ENCODE assay signal across 8 cellular contexts in the genomic region with DNA sequence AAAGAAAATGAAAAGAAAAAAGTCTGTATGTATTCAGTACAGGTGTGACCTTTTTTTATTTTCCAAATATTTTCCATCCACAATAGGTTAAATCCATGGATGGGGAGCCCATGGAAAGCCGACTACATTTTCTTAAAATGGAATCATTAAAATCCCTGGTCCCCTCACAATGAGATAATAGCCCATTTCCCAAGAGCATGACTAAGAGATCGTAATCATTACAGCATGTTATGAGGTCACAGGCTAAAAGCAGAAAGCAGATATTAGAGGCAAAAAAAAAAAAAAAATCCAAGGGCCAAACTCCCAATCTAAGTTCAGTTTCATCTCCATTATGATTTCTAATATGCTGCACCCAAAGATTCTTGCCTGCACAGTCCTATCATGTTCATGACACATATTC. TPM values are rescaled to one million over a fixed set of nuclear protein-coding genes. Genes with fewer than 3 reads are reported as not detected.
DNase-seq lines count a peak whose midpoint lies in the region; ATAC-seq and TF ChIP-seq lines count a peak whose summit lies in the region.

No MANE protein-coding gene starts in this region.

- peak overlapping the region; percentile 89 for H3K27ac Mint-ChIP-seq in activated T-cell treated with anti-CD3 and anti-CD28 coated beads, Interleukin-2, amount 50 U/mL, for 72 hours

- H3K27ac ChIP-seq in Peyer's patch (peak overlapping the region; percentile 77 to 92 (median 83)), esophagus muscularis mucosa (replicated peaks in 1 of 4) (peak overlapping the region in 3 of 4 donors; percentile 2 to 70 (median 67)), suprapubic skin (peak overlapping the region; percentile 88)

- H3K36me3 ChIP-seq in Peyer's patch (no peaks in the 10 kb centered on the region), esophagus muscularis mucosa (no peaks in the 10 kb centered on the region), suprapubic skin (no peaks in the 10 kb centered on the region)

- WGBS in esophagus muscularis mucosa = 30% methylated on average over 2 of the region's 2 CpGs
- WGBS in suprapubic skin = 7% methylated on average over 2 of the region's 2 CpGs

- H3K27me3 ChIP-seq in Peyer's patch (no peaks in the 10 kb centered on the region), esophagus muscularis mucosa (no peaks in the 10 kb centered on the region), suprapubic skin (no peaks in the 10 kb centered on the region)

- no peaks in the 10 kb centered on the region for H3K9me3 Mint-ChIP-seq in activated T-cell treated with anti-CD3 and anti-CD28 coated beads, Interleukin-2, amount 50 U/mL, for 72 hours

- H3K4me1 Mint-ChIP-seq in activated T-cell treated with anti-CD3 and anti-CD28 coated beads, Interleukin-2, amount 50 U/mL, for 72 hours (ENCODE audit: low read depth) = peaks cover 92% of the 10 kb centered on the region

- peaks cover 4 to 7% of the 10 kb centered on the region in 2 donors for H3K36me3 Mint-ChIP-seq in activated T-cell treated with anti-CD3 and anti-CD28 coated beads, Interleukin-2, amount 50 U/mL, for 72 hours (ENCODE audit: insufficient read depth in 2 of 2)

- TF ChIP-seq CTCF in Peyer's patch (IDR thresholded peaks at IDR 0.05) (no peak), esophagus muscularis mucosa (IDR thresholded peaks at IDR 0.05) (no peak), suprapubic skin (IDR thresholded peaks at IDR 0.05) (no peak)

- H3K27me3 Mint-ChIP-seq in activated T-cell treated with anti-CD3 and anti-CD28 coated beads, Interleukin-2, amount 50 U/mL, for 72 hours (ENCODE audit: low read depth) = no peaks in the 10 kb centered on the region

- no peak for DNase-seq in activated T-cell treated with anti-CD3 and anti-CD28 coated beads, Interleukin-2, amount 50 U/mL, for 72 hours
- no peak for DNase-seq in activated T-cell treated with anti-CD3 and anti-CD28 coated beads, Interleukin-2, amount 50 U/mL, for 48 hours
- no peak for DNase-seq in Peyer's patch
- no peak for DNase-seq in esophagus muscularis mucosa (ENCODE audit: extremely low spot score)
- no peak for DNase-seq in suprapubic skin (ENCODE audit: low spot score in 2 of 2)

- H3K4me3 Mint-ChIP-seq in activated T-cell treated with anti-CD3 and anti-CD28 coated beads, Interleukin-2, amount 50 U/mL, for 72 hours = peak overlapping the region; percentile 83 to 90

- H3K4me1 ChIP-seq in Peyer's patch (peaks cover 0 to 58% (median 18%) of the 10 kb centered on the region in 4 donors), esophagus muscularis mucosa (peaks cover 49 to 68% (median 58%) of the 10 kb centered on the region in 4 donors), suprapubic skin (peaks cover 68% of the 10 kb centered on the region)

- no peak for TF ChIP-seq POLR2A in Peyer's patch (IDR thresholded peaks at IDR 0.05)
- TF ChIP-seq POLR2A in esophagus muscularis mucosa (IDR thresholded peaks at IDR 0.05; ENCODE audit: low read depth) = no peak
- TF ChIP-seq POLR2A in suprapubic skin (IDR thresholded peaks at IDR 0.05) = no peak

- intact Hi-C loops in esophagus muscularis mucosa (cut with DNase I) = no loop called here

- peak in 1 of 2 donors; percentile 20 for ATAC-seq in activated T-cell treated with anti-CD3 and anti-CD28 coated beads, Interleukin-2, amount 50 U/mL, for 72 hours (replicated peaks in 1 of 2)
- ATAC-seq in GM21737 (IDR thresholded peaks at IDR 0.05; ENCODE audit: unreplicated experiment) (no peak), HG02623 (IDR thresholded peaks at IDR 0.05; ENCODE audit: unreplicated experiment) (no peak), HG03457 (IDR thresholded peaks at IDR 0.05; ENCODE audit: unreplicated experiment) (no peak)

- H3K4me3 ChIP-seq in Peyer's patch (peak overlapping the region in 1 of 4 donors; percentile 52), esophagus muscularis mucosa (no peak overlapping the region), suprapubic skin (no peak overlapping the region)

- no peaks in the 10 kb centered on the region for H3K9me3 ChIP-seq in Peyer's patch
- H3K9me3 ChIP-seq in esophagus muscularis mucosa = no peaks in the 10 kb centered on the region
- no peaks in the 10 kb centered on the region for H3K9me3 ChIP-seq in suprapubic skin

- TF ChIP-seq EP300 in esophagus muscularis mucosa (IDR thresholded peaks at IDR 0.05) (no peak), suprapubic skin (IDR thresholded peaks at IDR 0.05) (no peak)

RNA-seq across cellular contexts. Expression of a gene that starts 44.7 kb away (rescaled TPM):
- 100 to 1,000 TPM; 163 to 204 TPM for total RNA-seq in activated T-cell treated with anti-CD3 and anti-CD28 coated beads, Interleukin-2, amount 50 U/mL, for 72 hours
- total RNA-seq in Peyer's patch = 100 to 1,000 TPM in 2 of 4 donors, 10 to 100 TPM in 2; 88.3 to 262 (median 109) TPM
- total RNA-seq in esophagus muscularis mucosa = 10 to 100 TPM; 25.7 to 39.4 (median 35.7) TPM
- total RNA-seq in suprapubic skin = 10 to 100 TPM; 57.6 to 88.6 (median 74.9) TPM
